ENCODE assay signal across 12 cellular contexts in genomic region chr2:237227190-237227988, GRCh38.
DNase-seq lines count a peak whose midpoint lies in the region; ATAC-seq and TF ChIP-seq lines count a peak whose summit lies in the region.
"Had no signal": no experiment of that assay in that cellular context is flagged by ENCODE, and none has a peak within 500 bp of the region (broad histone marks: within the 10 kb centered on the region; RNA-seq: fewer than 3 reads in every experiment).

No MANE protein-coding gene starts in this region.

- no peaks in the 10 kb centered on the region for H4K20me1 ChIP-seq in Karpas-422 (ENCODE audit: insufficient read depth, low read depth, low read length)

- peaks cover 10% of the 10 kb centered on the region for H3K27me3 Mint-ChIP-seq in Calu3 (ENCODE audit: unreplicated experiment)
- H3K27me3 Mint-ChIP-seq in osteocyte (ENCODE audit: unreplicated experiment), result no peaks in the 10 kb centered on the region

- peaks cover 0 to 11% of the 10 kb centered on the region in 2 donors for H3K4me1 ChIP-seq in breast epithelium
- no peaks in the 10 kb centered on the region for H3K4me1 ChIP-seq in Karpas-422 (ENCODE audit: low read length)
- H3K4me1 ChIP-seq: pancreas had no signal

- DNase-seq in Calu3 (peak; percentile 50), NCI-H226 (peak; percentile 74), breast epithelium (ENCODE audit: low spot score in 2 of 2) (no peak), osteocyte (ENCODE audit: extremely low spot score, unreplicated experiment) (no peak), Karpas-422 (no peak), OCI-M1 (lab: John Stamatoyannopoulos, UW) (no peak), NOMO-1 treated with dmso at 0.1 percent for 144 hours (lab: John Stamatoyannopoulos, UW; ENCODE audit: unreplicated experiment) (no peak)
- DNase-seq: DMS79, NCI-H1105 treated with DMSO at 0.1 percent for 48 hours, pancreas, SHP77 treated with DMSO at 0.1 percent for 48 hours had no signal

- TF ChIP-seq CTCF in Calu3 (IDR thresholded peaks at IDR 0.05; ENCODE audit: unreplicated experiment) (no peak), breast epithelium (IDR thresholded peaks at IDR 0.05) (no peak), osteocyte (IDR thresholded peaks at IDR 0.05) (no peak)

- H3K9me2 ChIP-seq in Karpas-422 (replicated peaks; ENCODE audit: insufficient read depth, low read length), result no peaks in the 10 kb centered on the region

- CTCF ChIA-PET in Calu3 (lab: Charles Lee), result interaction anchor here (0.5 to 1.2 kb wide), 5 partner anchors 25 to 544 kb away, joined by 3 to 5 read pairs (median 3); no protein-coding TSS in a partner anchor

- ATAC-seq in GM19397 (IDR thresholded peaks at IDR 0.05; ENCODE audit: unreplicated experiment), result no peak

- no peaks in the 10 kb centered on the region for H3K9me3 ChIP-seq in breast epithelium
- H3K9me3 ChIP-seq in Karpas-422 (ENCODE audit: low read length), result no peaks in the 10 kb centered on the region
- H3K9me3 ChIP-seq: pancreas had no signal

- H3K27ac ChIP-seq in breast epithelium, result peak overlapping the region; percentile 36 to 81
- H3K27ac ChIP-seq in Karpas-422 (ENCODE audit: low read length), result no peak overlapping the region

- no peak for TF ChIP-seq POLR2A in breast epithelium (IDR thresholded peaks at IDR 0.05)

- H3K4me3 ChIP-seq in breast epithelium (peak overlapping the region in 1 of 3 donors; percentile 9), Karpas-422 (ENCODE audit: low read length) (no peak overlapping the region)
- H3K4me3 ChIP-seq: pancreas had no signal

- no peak overlapping the region for H2AFZ ChIP-seq in Karpas-422 (ENCODE audit: low read length)

- H3K27ac Mint-ChIP-seq in Calu3 (ENCODE audit: unreplicated experiment), result peak overlapping the region; percentile 67
- peak overlapping the region; percentile 67 for H3K27ac Mint-ChIP-seq in osteocyte (ENCODE audit: unreplicated experiment)

- H3K9ac ChIP-seq in Karpas-422 (ENCODE audit: low read length), result no peak overlapping the region

- H3K4me1 Mint-ChIP-seq in Calu3 (ENCODE audit: low read depth, unreplicated experiment) (peaks cover 50% of the 10 kb centered on the region), osteocyte (ENCODE audit: unreplicated experiment) (peaks cover 39% of the 10 kb centered on the region)

- H3K36me3 ChIP-seq in breast epithelium (no peaks in the 10 kb centered on the region), Karpas-422 (ENCODE audit: insufficient read depth, low read length) (no peaks in the 10 kb centered on the region)
- H3K36me3 ChIP-seq: pancreas had no signal

- peaks cover 9% of the 10 kb centered on the region for H3K36me3 Mint-ChIP-seq in Calu3 (ENCODE audit: insufficient read depth, unreplicated experiment)
- H3K36me3 Mint-ChIP-seq in osteocyte (ENCODE audit: unreplicated experiment), result no peaks in the 10 kb centered on the region

- H3K4me2 ChIP-seq in Karpas-422 (ENCODE audit: low read depth, low read length, poor library complexity, severe bottlenecking), result no peak overlapping the region

- peaks cover 5% of the 10 kb centered on the region for H3K9me3 Mint-ChIP-seq in Calu3 (ENCODE audit: low read depth, unreplicated experiment)
- peaks cover 3% of the 10 kb centered on the region for H3K9me3 Mint-ChIP-seq in osteocyte (ENCODE audit: unreplicated experiment)

- H3K27me3 ChIP-seq in breast epithelium, result no peaks in the 10 kb centered on the region
- no peaks in the 10 kb centered on the region for H3K27me3 ChIP-seq in Karpas-422 (ENCODE audit: low read length)
- H3K27me3 ChIP-seq: pancreas had no signal

- H3K4me3 Mint-ChIP-seq in Calu3 (ENCODE audit: low read depth, unreplicated experiment), result peak overlapping the region; percentile 0
- H3K4me3 Mint-ChIP-seq in osteocyte (ENCODE audit: unreplicated experiment), result no peak overlapping the region

- H3K79me2 ChIP-seq in Karpas-422 (ENCODE audit: low read length), result no peaks in the 10 kb centered on the region

- no TSS peak for BruUV-seq in Calu3 (replicated peaks; lab: Mats Ljungman, UMichigan)

- intact Hi-C loops in Calu3 (cut with micrococcal nuclease; ENCODE audit: unreplicated experiment), result no loop called here
- intact Hi-C loops in breast epithelium (cut with DNase I; ENCODE audit: low total_unique reads), result no loop called here

Comparison
In these comparisons a context has a peak if more than half of its experiments do, and no peak if none do; other contexts are left out.
1. DNase-seq: peak in Calu3 (single experiment) and NCI-H226 (single experiment); none in breast epithelium (0 of 2), osteocyte (single experiment), Karpas-422 (single experiment), OCI-M1 (single experiment) and NOMO-1 treated with dmso at 0.1 percent for 144 hours (single experiment).